In the genomic region with DNA sequence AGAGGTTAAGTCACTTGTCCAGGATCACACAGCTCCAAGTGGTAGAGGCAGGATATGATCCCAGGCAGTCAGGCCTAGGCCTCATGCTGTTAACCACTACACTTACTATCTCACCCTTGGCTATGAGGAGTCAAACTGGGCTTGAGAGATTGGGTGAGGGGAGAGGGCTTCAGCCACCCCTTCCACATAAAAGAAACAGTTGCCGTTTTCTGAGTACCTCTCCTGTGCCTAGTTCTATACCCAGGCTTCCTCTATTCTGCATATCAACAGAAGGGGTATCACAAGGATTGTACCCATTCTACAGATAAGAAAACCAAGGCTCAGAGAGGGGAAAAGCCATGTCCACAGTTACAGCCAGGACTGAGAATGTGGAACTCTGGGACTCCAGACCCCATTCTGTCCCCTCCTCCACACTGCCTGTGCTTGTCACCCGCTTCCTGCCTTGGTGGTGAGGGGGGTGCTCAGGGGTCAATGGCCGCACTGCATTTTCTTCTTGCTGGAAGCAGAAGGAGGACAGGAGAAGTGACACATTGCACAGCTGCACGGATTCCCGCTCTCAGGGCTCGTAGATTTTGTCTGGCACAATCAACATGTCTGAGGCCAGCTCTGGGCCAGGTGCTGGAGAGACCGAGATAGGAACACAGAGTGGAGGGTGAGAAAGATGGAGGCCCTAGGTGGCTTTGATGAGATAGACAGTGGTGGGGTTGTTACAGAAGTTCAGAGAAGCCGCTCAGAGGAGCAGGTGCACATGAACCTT, we compare ENCODE assay signal across 1 cellular context.
TF ChIP-seq lines count a peak whose summit lies in the region.

No MANE protein-coding gene starts in this region.

TF ChIP-seq in HepG2, 621 proteins besides CTCF, POLR2A, EP300 and RAD21 (continued from another document and continues in another):
- peak; percentile 53; the same call in 1 of the 2 replicates for TF ChIP-seq HNF1B (CRISPR knock-in tag; IDR thresholded peaks at IDR 0.05)
- TF ChIP-seq ZNF138 (CRISPR knock-in tag; IDR thresholded peaks at IDR 0.05; ENCODE audit: low read depth), result no peak
- TF ChIP-seq NCOA1 (CRISPR knock-in tag; IDR thresholded peaks at IDR 0.05), result peak; percentile 58; the same call in 1 of the 2 replicates
- 0 out of 2 replicates have a peak, but pooled peaks have one; percentile 27 for TF ChIP-seq ZNF431 (CRISPR knock-in tag; IDR thresholded peaks at IDR 0.05; ENCODE audit: borderline replicate concordance, low read depth)
- TF ChIP-seq CREB1 (IDR thresholded peaks at IDR 0.05), result no peak
- TF ChIP-seq CREB1 (CRISPR knock-in tag; IDR thresholded peaks at IDR 0.05), result no peak
- TF ChIP-seq, protein P1, sequence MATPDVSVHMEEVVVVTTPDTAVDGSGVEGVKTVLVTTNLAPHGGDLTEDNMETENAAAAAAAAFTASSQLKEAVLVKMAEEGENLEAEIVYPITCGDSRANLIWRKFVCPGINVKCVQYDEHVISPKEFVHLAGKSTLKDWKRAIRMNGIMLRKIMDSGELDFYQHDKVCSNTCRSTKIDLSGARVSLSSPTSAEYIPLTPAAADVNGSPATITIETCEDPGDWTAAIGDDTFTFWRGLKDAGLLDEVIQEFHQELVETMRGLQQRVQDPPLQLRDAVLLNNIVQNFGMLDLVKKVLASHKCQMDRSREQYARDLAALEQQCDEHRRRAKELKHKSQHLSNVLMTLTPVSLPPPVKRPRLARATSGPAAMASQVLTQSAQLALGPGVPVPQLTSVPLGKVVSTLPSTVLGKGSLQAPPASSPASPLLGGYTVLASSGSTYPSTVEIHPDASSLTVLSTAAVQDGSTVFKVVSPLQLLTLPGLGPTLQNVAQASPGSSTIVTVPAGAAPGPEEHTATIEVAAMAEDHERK (CRISPR knock-in tag; IDR thresholded peaks at IDR 0.05; ENCODE audit: low read depth), result no peak
- no peak for TF ChIP-seq ZNF580 (CRISPR knock-in tag; IDR thresholded peaks at IDR 0.05; ENCODE audit: borderline replicate concordance, low read depth)
- TF ChIP-seq MEF2D (CRISPR knock-in tag; IDR thresholded peaks at IDR 0.05), result no peak
- no peak for TF ChIP-seq ONECUT2 (CRISPR knock-in tag; IDR thresholded peaks at IDR 0.05)
- TF ChIP-seq NFKBIZ (CRISPR knock-in tag; IDR thresholded peaks at IDR 0.05), result no peak
- no peak for TF ChIP-seq SALL1 (CRISPR knock-in tag; IDR thresholded peaks at IDR 0.05)
- TF ChIP-seq ZNF569 (CRISPR knock-in tag; IDR thresholded peaks at IDR 0.05; ENCODE audit: borderline replicate concordance), result no peak
- TF ChIP-seq ZNF572 (CRISPR knock-in tag; IDR thresholded peaks at IDR 0.05), result peak; percentile 81; the same call in 1 of the 2 replicates
- TF ChIP-seq MED8 (CRISPR knock-in tag; IDR thresholded peaks at IDR 0.05; ENCODE audit: insufficient replicate concordance), result no peak
- TF ChIP-seq, protein P2, sequence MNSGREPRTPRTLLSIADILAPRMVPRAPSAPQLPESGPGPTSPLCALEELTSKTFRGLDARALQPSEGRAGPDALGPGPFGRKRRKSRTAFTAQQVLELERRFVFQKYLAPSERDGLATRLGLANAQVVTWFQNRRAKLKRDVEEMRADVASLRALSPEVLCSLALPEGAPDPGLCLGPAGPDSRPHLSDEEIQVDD (CRISPR knock-in tag; IDR thresholded peaks at IDR 0.05; ENCODE audit: borderline replicate concordance), result 0 out of 2 replicates have a peak, but pooled peaks have one; percentile 43
- peak; percentile 42; the same call in 1 of the 2 replicates for TF ChIP-seq ADNP (CRISPR knock-in tag; IDR thresholded peaks at IDR 0.05)
- TF ChIP-seq FOXA3 (CRISPR knock-in tag; IDR thresholded peaks at IDR 0.05), result no peak
- TF ChIP-seq RFX1 (IDR thresholded peaks at IDR 0.05), result no peak
- no peak for TF ChIP-seq BRCA1 (CRISPR knock-in tag; IDR thresholded peaks at IDR 0.05)
- TF ChIP-seq MYNN (CRISPR knock-in tag; IDR thresholded peaks at IDR 0.05; ENCODE audit: low read depth), result 0 out of 2 replicates have a peak, but pooled peaks have one; percentile 60
- no peak for TF ChIP-seq ZBTB2 (CRISPR knock-in tag; IDR thresholded peaks at IDR 0.05; ENCODE audit: low read depth)
- TF ChIP-seq, protein P3, sequence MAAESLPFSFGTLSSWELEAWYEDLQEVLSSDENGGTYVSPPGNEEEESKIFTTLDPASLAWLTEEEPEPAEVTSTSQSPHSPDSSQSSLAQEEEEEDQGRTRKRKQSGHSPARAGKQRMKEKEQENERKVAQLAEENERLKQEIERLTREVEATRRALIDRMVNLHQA (CRISPR knock-in tag; IDR thresholded peaks at IDR 0.05), result no peak
- TF ChIP-seq KLF11 (CRISPR knock-in tag; IDR thresholded peaks at IDR 0.05), result no peak
- no peak for TF ChIP-seq SP5 (CRISPR knock-in tag; IDR thresholded peaks at IDR 0.05; ENCODE audit: borderline replicate concordance, low read depth)
- no peak for TF ChIP-seq ZFP36L1 (CRISPR knock-in tag; IDR thresholded peaks at IDR 0.05)
- TF ChIP-seq ZSCAN5A (CRISPR knock-in tag; IDR thresholded peaks at IDR 0.05; ENCODE audit: borderline replicate concordance), result no peak
- 0 out of 2 replicates have a peak, but pooled peaks have one; percentile 53 for TF ChIP-seq ZNF234 (CRISPR knock-in tag; conservative IDR thresholded peaks at IDR 0.05)
- TF ChIP-seq ZNF772 (CRISPR knock-in tag; IDR thresholded peaks at IDR 0.05), result no peak
- no peak for TF ChIP-seq ZNF496 (CRISPR knock-in tag; IDR thresholded peaks at IDR 0.05; ENCODE audit: insufficient replicate concordance)
- no peak for TF ChIP-seq NFYB (CRISPR knock-in tag; IDR thresholded peaks at IDR 0.05)
- 0 out of 2 replicates have a peak, but pooled peaks have one; percentile 13 for TF ChIP-seq ZFY (CRISPR knock-in tag; IDR thresholded peaks at IDR 0.05)
- 0 out of 2 replicates have a peak, but pooled peaks have one; percentile 19 for TF ChIP-seq RELA (CRISPR knock-in tag; IDR thresholded peaks at IDR 0.05)
- no peak; the same call in 1 of the 2 replicates for TF ChIP-seq HOXA3 (CRISPR knock-in tag; IDR thresholded peaks at IDR 0.05)
- TF ChIP-seq ZNF143 (CRISPR knock-in tag; IDR thresholded peaks at IDR 0.05), result no peak
- TF ChIP-seq, protein P4, sequence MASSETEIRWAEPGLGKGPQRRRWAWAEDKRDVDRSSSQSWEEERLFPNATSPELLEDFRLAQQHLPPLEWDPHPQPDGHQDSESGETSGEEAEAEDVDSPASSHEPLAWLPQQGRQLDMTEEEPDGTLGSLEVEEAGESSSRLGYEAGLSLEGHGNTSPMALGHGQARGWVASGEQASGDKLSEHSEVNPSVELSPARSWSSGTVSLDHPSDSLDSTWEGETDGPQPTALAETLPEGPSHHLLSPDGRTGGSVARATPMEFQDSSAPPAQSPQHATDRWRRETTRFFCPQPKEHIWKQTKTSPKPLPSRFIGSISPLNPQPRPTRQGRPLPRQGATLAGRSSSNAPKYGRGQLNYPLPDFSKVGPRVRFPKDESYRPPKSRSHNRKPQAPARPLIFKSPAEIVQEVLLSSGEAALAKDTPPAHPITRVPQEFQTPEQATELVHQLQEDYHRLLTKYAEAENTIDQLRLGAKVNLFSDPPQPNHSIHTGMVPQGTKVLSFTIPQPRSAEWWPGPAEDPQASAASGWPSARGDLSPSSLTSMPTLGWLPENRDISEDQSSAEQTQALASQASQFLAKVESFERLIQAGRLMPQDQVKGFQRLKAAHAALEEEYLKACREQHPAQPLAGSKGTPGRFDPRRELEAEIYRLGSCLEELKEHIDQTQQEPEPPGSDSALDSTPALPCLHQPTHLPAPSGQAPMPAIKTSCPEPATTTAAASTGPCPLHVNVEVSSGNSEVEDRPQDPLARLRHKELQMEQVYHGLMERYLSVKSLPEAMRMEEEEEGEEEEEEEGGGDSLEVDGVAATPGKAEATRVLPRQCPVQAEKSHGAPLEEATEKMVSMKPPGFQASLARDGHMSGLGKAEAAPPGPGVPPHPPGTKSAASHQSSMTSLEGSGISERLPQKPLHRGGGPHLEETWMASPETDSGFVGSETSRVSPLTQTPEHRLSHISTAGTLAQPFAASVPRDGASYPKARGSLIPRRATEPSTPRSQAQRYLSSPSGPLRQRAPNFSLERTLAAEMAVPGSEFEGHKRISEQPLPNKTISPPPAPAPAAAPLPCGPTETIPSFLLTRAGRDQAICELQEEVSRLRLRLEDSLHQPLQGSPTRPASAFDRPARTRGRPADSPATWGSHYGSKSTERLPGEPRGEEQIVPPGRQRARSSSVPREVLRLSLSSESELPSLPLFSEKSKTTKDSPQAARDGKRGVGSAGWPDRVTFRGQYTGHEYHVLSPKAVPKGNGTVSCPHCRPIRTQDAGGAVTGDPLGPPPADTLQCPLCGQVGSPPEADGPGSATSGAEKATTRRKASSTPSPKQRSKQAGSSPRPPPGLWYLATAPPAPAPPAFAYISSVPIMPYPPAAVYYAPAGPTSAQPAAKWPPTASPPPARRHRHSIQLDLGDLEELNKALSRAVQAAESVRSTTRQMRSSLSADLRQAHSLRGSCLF (CRISPR knock-in tag; IDR thresholded peaks at IDR 0.05; ENCODE audit: borderline replicate concordance), result no peak
- TF ChIP-seq THAP11 (CRISPR knock-in tag; IDR thresholded peaks at IDR 0.05), result no peak
- no peak for TF ChIP-seq FOXK2 (IDR thresholded peaks at IDR 0.05)
- TF ChIP-seq ATM (IDR thresholded peaks at IDR 0.05; ENCODE audit: borderline replicate concordance), result no peak
- TF ChIP-seq, protein P5, sequence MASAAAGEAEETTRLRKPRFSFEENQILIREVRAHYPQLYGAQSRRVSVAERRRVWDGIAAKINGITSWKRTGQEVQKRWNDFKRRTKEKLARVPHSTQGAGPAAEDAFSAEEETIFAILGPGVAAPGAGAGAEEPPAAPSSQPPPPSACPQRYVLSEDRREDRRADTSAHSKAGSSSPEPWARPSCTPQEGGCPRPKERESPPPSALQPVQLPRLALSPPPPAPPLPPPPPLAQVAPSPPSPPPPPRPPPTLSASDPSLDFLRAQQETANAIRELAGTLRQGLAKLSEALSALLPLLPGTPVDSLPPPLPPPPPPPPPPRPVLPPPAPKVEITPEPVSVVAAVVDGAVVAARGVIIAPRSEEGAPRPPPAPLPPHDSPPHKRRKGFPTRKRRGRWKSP (CRISPR knock-in tag; IDR thresholded peaks at IDR 0.05), result no peak
- no peak for TF ChIP-seq NONO (IDR thresholded peaks at IDR 0.05)
- no peak for TF ChIP-seq NONO (CRISPR knock-in tag; conservative IDR thresholded peaks at IDR 0.05)
- TF ChIP-seq MEIS2 (CRISPR knock-in tag; IDR thresholded peaks at IDR 0.05), result no peak
- no peak for TF ChIP-seq ZNF317 (CRISPR knock-in tag; IDR thresholded peaks at IDR 0.05)
- TF ChIP-seq ZNF101 (CRISPR knock-in tag; IDR thresholded peaks at IDR 0.05; ENCODE audit: borderline replicate concordance, low read depth), result no peak
- TF ChIP-seq ZBTB10 (CRISPR knock-in tag; IDR thresholded peaks at IDR 0.05; ENCODE audit: borderline replicate concordance), result no peak
